ENCODE assay signal across 20 cellular contexts in genomic region chr17:78362671-78363070, GRCh38. TPM values are rescaled to one million over a fixed set of nuclear protein-coding genes. Genes with fewer than 3 reads are reported as not detected.
DNase-seq lines count a peak whose midpoint lies in the region; ATAC-seq, FAIRE-seq and TF ChIP-seq lines count a peak whose summit lies in the region.
"Had no signal": no experiment of that assay in that cellular context is flagged by ENCODE, and none has a peak within 500 bp of the region (broad histone marks: within the 10 kb centered on the region; RNA-seq: fewer than 3 reads in every experiment).

No MANE protein-coding gene starts in this region.

- H3K36me3 ChIP-seq in GM23338 (ENCODE audit: insufficient read depth) (peaks cover 10% of the 10 kb centered on the region; the same call in 1 of the 2 replicates), astrocyte (ENCODE audit: insufficient read depth, low read length) (peaks cover 1% of the 10 kb centered on the region), upper lobe of right lung (peaks cover 12% of the 10 kb centered on the region)
- H3K36me3 ChIP-seq: transverse colon had no signal

- no peak overlapping the region for H2AFZ ChIP-seq in GM23338
- no peak overlapping the region for H2AFZ ChIP-seq in astrocyte (ENCODE audit: low read depth, low read length)
- H2AFZ ChIP-seq: PC-9 had no signal

- DNase-seq in AG04450 (ENCODE audit: low read depth, low spot score) (no peak), GM23338 (ENCODE audit: low spot score) (peak; percentile 60), astrocyte (ENCODE audit: low read depth) (no peak), kidney tubule cell (ENCODE audit: low spot score) (peak; percentile 71), upper lobe of right lung (no peak), caudate nucleus (lab: John Stamatoyannopoulos, UW) (no peak), NCI-H2171 treated with DMSO at 0.1 percent for 48 hours (lab: John Stamatoyannopoulos, UW) (no peak)
- DNase-seq: activated CD8-positive, alpha-beta T cell treated with anti-CD3 and anti-CD28 coated beads for 36 hours; amniotic stem cell; dermis blood vessel endothelial cell; esophagus squamous epithelium; NCI-H1694; NCI-H524 treated with DMSO at 0.1 percent for 48 hours; PC-9; transverse colon had no signal

- intact Hi-C loops in upper lobe of right lung (cut with DNase I) = loop anchor here (5.0 kb wide), 1 partner anchor 60 kb away; no protein-coding TSS in a partner anchor

- H3K36me3 Mint-ChIP-seq in GM23338 (ENCODE audit: low read depth) (peaks cover 12% of the 10 kb centered on the region), astrocyte (ENCODE audit: low read depth, unreplicated experiment) (no peaks in the 10 kb centered on the region)

- H3K4me1 Mint-ChIP-seq in GM23338 (peaks cover 65% of the 10 kb centered on the region), astrocyte (ENCODE audit: low read depth, unreplicated experiment) (peaks cover 17% of the 10 kb centered on the region)

- no peak overlapping the region for H3K9ac ChIP-seq in astrocyte (ENCODE audit: low read length)

- H3K27ac ChIP-seq in AG04450 (ENCODE audit: low read depth, low read length) = no peak overlapping the region
- H3K27ac ChIP-seq in GM23338 (ENCODE audit: low read depth) = no peak overlapping the region
- H3K27ac ChIP-seq in astrocyte (ENCODE audit: low read depth, low read length) = no peak overlapping the region
- no peak overlapping the region for H3K27ac ChIP-seq in upper lobe of right lung
- H3K27ac ChIP-seq in caudate nucleus (ENCODE audit: low read depth, low read length) = no peak overlapping the region
- H3K27ac ChIP-seq: esophagus squamous epithelium, PC-9, transverse colon had no signal

- H3K9me3 ChIP-seq in AG04450 (ENCODE audit: control insufficient read depth, insufficient read depth, low read length) (peaks cover 4% of the 10 kb centered on the region; the same call in 1 of the 2 replicates), astrocyte (ENCODE audit: insufficient read depth, low read depth, low read length) (no peaks in the 10 kb centered on the region), upper lobe of right lung (no peaks in the 10 kb centered on the region)
- H3K9me3 ChIP-seq: esophagus squamous epithelium, transverse colon had no signal

- POLR2A ChIA-PET in AG04450 (lab: Yijun Ruan, JAX) = no interaction called here

- H3K27ac Mint-ChIP-seq in GM23338 = no peak overlapping the region
- H3K27ac Mint-ChIP-seq in astrocyte (ENCODE audit: unreplicated experiment) = no peak overlapping the region
- H3K27ac Mint-ChIP-seq: activated CD8-positive, alpha-beta T cell treated with anti-CD3 and anti-CD28 coated beads for 36 hours; stimulated activated effector memory CD8-positive, alpha-beta T cell treated with anti-CD3 and anti-CD28 coated beads, Interleukin-12 subunit alpha, Interleukin-12 subunit beta, amount 100 ng/mL, for 72 hours had no signal

- H3K4me2 ChIP-seq in GM23338 = no peak overlapping the region
- no peak overlapping the region for H3K4me2 ChIP-seq in astrocyte (ENCODE audit: low read length)
- H3K4me2 ChIP-seq: PC-9 had no signal

- peaks cover 26% of the 10 kb centered on the region for H3F3A ChIP-seq in GM23338 (replicated peaks; ENCODE audit: low read depth)

- H3K79me2 ChIP-seq in GM23338 (replicated peaks; ENCODE audit: insufficient read depth) (peaks cover 19% of the 10 kb centered on the region), astrocyte (ENCODE audit: insufficient read depth, low read length) (peaks cover 21% of the 10 kb centered on the region)

- FAIRE-seq in astrocyte (lab: Jason Lieb, UNC) = no peak
- FAIRE-seq: D721Med, GM18507, GM19239 had no signal

- H3K27me3 Mint-ChIP-seq in GM23338 (ENCODE audit: insufficient read depth, low read depth, poor library complexity) (peaks cover 32% of the 10 kb centered on the region), astrocyte (ENCODE audit: low read depth, unreplicated experiment) (peaks cover 5% of the 10 kb centered on the region)

- H3K9me3 Mint-ChIP-seq in GM23338 (no peaks in the 10 kb centered on the region), astrocyte (ENCODE audit: unreplicated experiment) (no peaks in the 10 kb centered on the region)
- H3K9me3 Mint-ChIP-seq: activated CD8-positive, alpha-beta T cell treated with anti-CD3 and anti-CD28 coated beads for 36 hours; stimulated activated effector memory CD8-positive, alpha-beta T cell treated with anti-CD3 and anti-CD28 coated beads, Interleukin-12 subunit alpha, Interleukin-12 subunit beta, amount 100 ng/mL, for 72 hours had no signal

- H3K4me3 ChIP-seq in AG04450 (ENCODE audit: low read depth, low read length) (no peak overlapping the region), GM23338 (no peak overlapping the region), astrocyte (ENCODE audit: insufficient read depth, low read depth, low read length) (no peak overlapping the region), upper lobe of right lung (no peak overlapping the region)
- H3K4me3 ChIP-seq: esophagus squamous epithelium, PC-9, transverse colon had no signal

- ATAC-seq in GM23338 (no peak), upper lobe of right lung (no peak), GM18873 (IDR thresholded peaks at IDR 0.05; ENCODE audit: low FRiP score, unreplicated experiment) (no peak)
- ATAC-seq: activated CD8-positive, alpha-beta T cell treated with anti-CD3 and anti-CD28 coated beads for 36 hours; stimulated activated effector memory CD8-positive, alpha-beta T cell treated with anti-CD3 and anti-CD28 coated beads, Interleukin-12 subunit alpha, Interleukin-12 subunit beta, amount 100 ng/mL, for 72 hours had no signal

- CTCF ChIA-PET in AG04450 (lab: Charles Lee) = interaction anchor here (0.7 to 4.4 kb wide), 5 partner anchors 10 to 113 kb away, joined by 4 to 58 read pairs (median 8); no protein-coding TSS in a partner anchor

- TF ChIP-seq CTCF in AG04450 (IDR thresholded peaks at IDR 0.05; ENCODE audit: low read depth, low read length) (peak; percentile 14; the same call in 1 of the 2 replicates), GM23338 (conservative IDR thresholded peaks at IDR 0.05; ENCODE audit: low read depth in 2 of 2) (peak; percentile 47 to 54), astrocyte (IDR thresholded peaks at IDR 0.05; ENCODE audit: insufficient read depth, low read depth, low read length) (peak; percentile 10), upper lobe of right lung (IDR thresholded peaks at IDR 0.05) (no peak)

- H3K9me2 ChIP-seq in GM23338 (ENCODE audit: insufficient read depth) = no peaks in the 10 kb centered on the region

- H3K27me3 ChIP-seq in AG04450 (ENCODE audit: control insufficient read depth, insufficient read depth, low read length) = no peaks in the 10 kb centered on the region
- H3K27me3 ChIP-seq in GM23338 (ENCODE audit: insufficient read depth) = peaks cover 20% of the 10 kb centered on the region
- no peaks in the 10 kb centered on the region for H3K27me3 ChIP-seq in astrocyte (ENCODE audit: insufficient read depth, low read length)
- no peaks in the 10 kb centered on the region for H3K27me3 ChIP-seq in upper lobe of right lung
- H3K27me3 ChIP-seq: transverse colon had no signal

- peaks cover 66% of the 10 kb centered on the region for H3K4me1 ChIP-seq in GM23338 (ENCODE audit: insufficient read depth)
- peaks cover 31% of the 10 kb centered on the region for H3K4me1 ChIP-seq in astrocyte (ENCODE audit: insufficient read depth, low read length)
- H3K4me1 ChIP-seq in upper lobe of right lung = peaks cover 45% of the 10 kb centered on the region

- H3K4me3 Mint-ChIP-seq in GM23338 (no peak overlapping the region; the same call in 2 of the 3 replicates), astrocyte (ENCODE audit: unreplicated experiment) (no peak overlapping the region)
- H3K4me3 Mint-ChIP-seq: activated CD8-positive, alpha-beta T cell treated with anti-CD3 and anti-CD28 coated beads for 36 hours; stimulated activated effector memory CD8-positive, alpha-beta T cell treated with anti-CD3 and anti-CD28 coated beads, Interleukin-12 subunit alpha, Interleukin-12 subunit beta, amount 100 ng/mL, for 72 hours had no signal

- peaks cover 18% of the 10 kb centered on the region for H4K20me1 ChIP-seq in GM23338 (replicated peaks; ENCODE audit: insufficient read depth)
- H4K20me1 ChIP-seq in astrocyte (ENCODE audit: insufficient read depth, low read length) = peaks cover 20% of the 10 kb centered on the region

TF ChIP-seq in GM23338, 12 proteins besides CTCF, POLR2A, EP300 and RAD21 (continues in another document):
- TF ChIP-seq POLR2AphosphoS5 (IDR thresholded peaks at IDR 0.05; ENCODE audit: low read depth) = no peak
- no peak for TF ChIP-seq EZH2 (IDR thresholded peaks at IDR 0.05; ENCODE audit: low read depth, unreplicated experiment)

RNA-seq across cellular contexts. Expression of gene SOCS3, which starts 2.8 kb away (rescaled TPM):
- polyA plus RNA-seq in AG04450 (2011; rRNA removed) (15.3 and 21.0 TPM in 2 replicates), GM23338 (2016; fragmentation: Nextera tagmentation; extraction: Ambion mirVana) (13.2 TPM in 2 replicates)
- polyA minus RNA-seq in AG04450 (2011; rRNA and poly(A)+ RNA removed) = 40.1 and 42.9 TPM in 2 replicates
- 25.1 and 32.9 TPM in 2 replicates for total RNA-seq in GM23338 (2014; rRNA removed; shearing (Covaris generic))
- total RNA-seq in astrocyte (13.4 and 16.7 TPM in 2 replicates), upper lobe of right lung (82.0 TPM)

RNA-seq across cellular contexts. Expression of gene PGS1, which starts 15.8 kb away (rescaled TPM):
- polyA plus RNA-seq in AG04450 (2011; rRNA removed) (31.0 and 31.7 TPM in 2 replicates), GM23338 (2016; fragmentation: Nextera tagmentation; extraction: Ambion mirVana) (42.5 and 43.9 TPM in 2 replicates)
- polyA minus RNA-seq in AG04450 (2011; rRNA and poly(A)+ RNA removed) = 32.8 and 40.5 TPM in 2 replicates
- 65.8 and 67.1 TPM in 2 replicates for total RNA-seq in GM23338 (2014; rRNA removed; shearing (Covaris generic))
- total RNA-seq in astrocyte (31.3 and 32.0 TPM in 2 replicates), upper lobe of right lung (95.5 TPM)

Comparison
In these comparisons a context has a peak if more than half of its experiments do, and no peak if none do; other contexts are left out.
1. DNase-seq: peak in GM23338 (single experiment) and kidney tubule cell (single experiment); none in AG04450 (single experiment), astrocyte (single experiment), upper lobe of right lung (single experiment), caudate nucleus (0 of 61) and NCI-H2171 treated with DMSO at 0.1 percent for 48 hours (single experiment).